ENCODE assay signal across 4 cellular contexts in genomic region chr6:69892561-69892960, GRCh38. TPM values are rescaled to one million over a fixed set of nuclear protein-coding genes. Genes with fewer than 3 reads are reported as not detected.
"Had no signal": no experiment of that assay in that cellular context is flagged by ENCODE, and none has a peak within 500 bp of the region (broad histone marks: within the 10 kb centered on the region; RNA-seq: fewer than 3 reads in every experiment).

No MANE protein-coding gene starts in this region.

RNA-seq across cellular contexts. Expression of gene COL19A1, which starts 26.2 kb away (rescaled TPM):
- total RNA-seq: HepG2, HT1080, PC-3 had no signal
- polyA plus RNA-seq: HepG2, IMR-90 had no signal
